14 cellular contexts compared by ENCODE assay signal in the genomic region with DNA sequence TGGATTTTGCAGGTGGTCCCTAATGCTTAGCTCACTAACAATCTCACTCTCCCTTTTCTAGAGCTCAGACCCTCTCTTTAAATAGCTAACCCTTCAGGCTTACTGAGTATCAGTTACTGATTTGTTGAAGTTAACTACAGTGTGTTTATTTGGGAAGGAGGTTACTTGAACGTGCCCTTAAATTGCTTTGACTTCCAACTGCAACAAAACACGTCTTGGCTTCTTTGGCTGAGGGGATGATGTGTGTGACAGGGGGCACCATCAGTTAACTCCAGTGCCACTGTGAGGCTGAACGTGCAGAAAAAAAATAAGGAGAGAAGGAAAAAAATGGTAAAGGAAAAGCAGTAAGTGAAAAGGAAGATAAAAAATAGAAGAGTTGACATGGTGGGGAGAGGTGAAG.
DNase-seq lines count a peak whose midpoint lies in the region; TF ChIP-seq lines count a peak whose summit lies in the region.
"Had no signal": no experiment of that assay in that cellular context is flagged by ENCODE, and none has a peak within 500 bp of the region (broad histone marks: within the 10 kb centered on the region; RNA-seq: fewer than 3 reads in every experiment).

No MANE protein-coding gene starts in this region.

- H3K4me2 ChIP-seq in hepatocyte = peak overlapping the region; percentile 67

- TF ChIP-seq CTCF in hepatocyte (IDR thresholded peaks at IDR 0.05; ENCODE audit: poor library complexity) (no peak), neural crest cell (conservative IDR thresholded peaks at IDR 0.05) (no peak), type B pancreatic cell (conservative IDR thresholded peaks at IDR 0.05) (no peak)

- H3K9me2 ChIP-seq in hepatocyte (replicated peaks; ENCODE audit: insufficient read depth) = no peaks in the 10 kb centered on the region

- H3K4me1 ChIP-seq in hepatocyte (ENCODE audit: insufficient read depth) = peaks cover 37% of the 10 kb centered on the region

- no peaks in the 10 kb centered on the region for H3K9me3 ChIP-seq in hepatocyte (ENCODE audit: low read depth)
- H3K9me3 ChIP-seq: BLaER1 treated with 17β-estradiol and CSF1 and Interleukin-3, amounts not matched to agents 10 nM and 100 nM had no signal

- H3K9me3 Mint-ChIP-seq in neural crest cell (peaks cover 3% of the 10 kb centered on the region), type B pancreatic cell (no peaks in the 10 kb centered on the region)
- no peaks in the 10 kb centered on the region for H3K9me3 Mint-ChIP-seq in T-helper 2 cell treated with Interferon-gamma antibody and Interleukin-4, amounts not matched to agents 5 μg/mL and 100 μg/mL, for 36 hours

- DNase-seq in NCI-H82 (lab: John Stamatoyannopoulos, UW) (peak; percentile 17), NCI-H82 treated with DMSO at 0.1 percent for 48 hours (lab: John Stamatoyannopoulos, UW; ENCODE audit: unreplicated experiment) (no peak), hepatocyte (ENCODE audit: low spot score) (no peak), neural crest cell (ENCODE audit: low read depth, low spot score) (no peak), type B pancreatic cell (ENCODE audit: extremely low spot score, unreplicated experiment) (no peak), NCI-H446 (lab: John Stamatoyannopoulos, UW) (no peak), middle frontal gyrus (ENCODE audit: extremely low spot score, low spot score) (no peak)
- DNase-seq in T-helper 2 cell treated with Interferon-gamma antibody and Interleukin-4, amounts not matched to agents 5 μg/mL and 100 μg/mL, for 36 hours (ENCODE audit: low spot score) = no peak
- DNase-seq: 8988T, Karpas-422, NCI-H2081 treated with DMSO at 0.1 percent for 48 hours, NCI-H2227 treated with DMSO at 0.1 percent for 48 hours, SHP77 had no signal

- WGBS in hepatocyte (ENCODE audit: low lambda C conversion rate, missing lambda C conversion rate) = 29% methylated on average over 3 of the region's 3 CpGs

- no peaks in the 10 kb centered on the region for H3K79me2 ChIP-seq in hepatocyte

- H3K27me3 Mint-ChIP-seq in neural crest cell (ENCODE audit: low read depth) (no peaks in the 10 kb centered on the region), type B pancreatic cell (no peaks in the 10 kb centered on the region)
- H3K27me3 Mint-ChIP-seq in T-helper 2 cell treated with Interferon-gamma antibody and Interleukin-4, amounts not matched to agents 5 μg/mL and 100 μg/mL, for 36 hours (ENCODE audit: low read depth) = peaks cover 6% of the 10 kb centered on the region

- no peaks in the 10 kb centered on the region for H4K20me1 ChIP-seq in hepatocyte (ENCODE audit: insufficient read depth, poor library complexity, severe bottlenecking)
- H4K20me1 ChIP-seq: BLaER1 treated with 17β-estradiol and CSF1 and Interleukin-3, amounts not matched to agents 10 nM and 100 nM had no signal

- H3K4me3 Mint-ChIP-seq in neural crest cell = peak overlapping the region; percentile 39
- H3K4me3 Mint-ChIP-seq in type B pancreatic cell = peak overlapping the region; percentile 75
- H3K4me3 Mint-ChIP-seq in T-helper 2 cell treated with Interferon-gamma antibody and Interleukin-4, amounts not matched to agents 5 μg/mL and 100 μg/mL, for 36 hours = no peak overlapping the region

- H3K36me3 Mint-ChIP-seq in neural crest cell (ENCODE audit: low read depth) (no peaks in the 10 kb centered on the region), type B pancreatic cell (no peaks in the 10 kb centered on the region)
- no peaks in the 10 kb centered on the region for H3K36me3 Mint-ChIP-seq in T-helper 2 cell treated with Interferon-gamma antibody and Interleukin-4, amounts not matched to agents 5 μg/mL and 100 μg/mL, for 36 hours (ENCODE audit: low read depth)

- H3K4me3 ChIP-seq in hepatocyte = no peak overlapping the region
- H3K4me3 ChIP-seq: BLaER1 treated with 17β-estradiol and CSF1 and Interleukin-3, amounts not matched to agents 10 nM and 100 nM had no signal

- no peak overlapping the region for H2AFZ ChIP-seq in hepatocyte

- H3K36me3 ChIP-seq in hepatocyte (replicated peaks; ENCODE audit: insufficient read depth, low read depth) = no peaks in the 10 kb centered on the region
- H3K36me3 ChIP-seq: BLaER1 treated with 17β-estradiol and CSF1 and Interleukin-3, amounts not matched to agents 10 nM and 100 nM had no signal

- H3K27ac ChIP-seq in hepatocyte = peak overlapping the region; percentile 72
- H3K27ac ChIP-seq: BLaER1 treated with 17β-estradiol and CSF1 and Interleukin-3, amounts not matched to agents 10 nM and 100 nM had no signal

- H3K27ac Mint-ChIP-seq in neural crest cell (ENCODE audit: unreplicated experiment) (no peak overlapping the region), type B pancreatic cell (peak overlapping the region; percentile 64)
- H3K27ac Mint-ChIP-seq in T-helper 2 cell treated with Interferon-gamma antibody and Interleukin-4, amounts not matched to agents 5 μg/mL and 100 μg/mL, for 36 hours = no peak overlapping the region

- H3K4me1 Mint-ChIP-seq in neural crest cell (peaks cover 49% of the 10 kb centered on the region), type B pancreatic cell (ENCODE audit: unreplicated experiment) (peaks cover 28% of the 10 kb centered on the region)
- no peaks in the 10 kb centered on the region for H3K4me1 Mint-ChIP-seq in T-helper 2 cell treated with Interferon-gamma antibody and Interleukin-4, amounts not matched to agents 5 μg/mL and 100 μg/mL, for 36 hours (ENCODE audit: low read depth)

- H3K27me3 ChIP-seq in hepatocyte = no peaks in the 10 kb centered on the region
- H3K27me3 ChIP-seq: BLaER1 treated with 17β-estradiol and CSF1 and Interleukin-3, amounts not matched to agents 10 nM and 100 nM had no signal
